Comparison of ENCODE assay signal across 20 cellular contexts in the genomic region with DNA sequence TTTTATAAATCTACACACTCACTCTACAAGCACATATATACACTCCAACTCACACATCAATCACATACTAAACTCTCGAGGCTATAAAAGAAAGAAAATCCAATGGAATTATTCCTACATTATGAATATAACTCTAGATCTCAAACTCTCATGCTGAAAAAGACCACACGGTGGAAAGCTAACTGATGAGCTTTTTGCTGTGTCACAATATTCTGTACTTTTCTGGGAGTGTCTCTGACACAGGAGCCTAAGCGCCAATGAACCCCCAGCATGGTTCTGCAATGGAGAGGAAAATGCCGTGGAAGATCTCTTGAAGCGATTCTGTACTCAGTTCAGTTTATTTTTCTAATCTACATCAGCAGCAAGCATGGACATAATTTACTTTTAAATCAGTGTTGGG.
DNase-seq lines count a peak whose midpoint lies in the region; ATAC-seq, FAIRE-seq and TF ChIP-seq lines count a peak whose summit lies in the region.
"Had no signal": no experiment of that assay in that cellular context is flagged by ENCODE, and none has a peak within 500 bp of the region (broad histone marks: within the 10 kb centered on the region; RNA-seq: fewer than 3 reads in every experiment).

No MANE protein-coding gene starts in this region.

- FAIRE-seq in astrocyte (lab: Jason Lieb, UNC): no peak
- no peak for FAIRE-seq in GM12892 (lab: Jason Lieb, UNC)
- FAIRE-seq: A549, G401.6, GM19239 had no signal

- H3K27ac ChIP-seq in ACC112 (ENCODE audit: low read depth, low read length): no peak overlapping the region
- no peak overlapping the region for H3K27ac ChIP-seq in astrocyte (ENCODE audit: low read depth, low read length)
- no peak overlapping the region for H3K27ac ChIP-seq in neural progenitor cell
- H3K27ac ChIP-seq: A549 had no signal

- H3K4me3 ChIP-seq in ACC112 (ENCODE audit: low read depth, low read length) (no peak overlapping the region), astrocyte (ENCODE audit: insufficient read depth, low read depth, low read length) (no peak overlapping the region), neural progenitor cell (no peak overlapping the region)
- H3K4me3 ChIP-seq: A549, GM23338 had no signal

- H3K4me1 ChIP-seq in ACC112 (ENCODE audit: control insufficient read depth, insufficient read depth, low read length, unreplicated experiment): peaks cover 13% of the 10 kb centered on the region
- peaks cover 34% of the 10 kb centered on the region for H3K4me1 ChIP-seq in astrocyte (ENCODE audit: insufficient read depth, low read length)
- H3K4me1 ChIP-seq in neural progenitor cell: no peaks in the 10 kb centered on the region
- H3K4me1 ChIP-seq: A549, Caco-2 had no signal

- H3K36me3 ChIP-seq in ACC112 (ENCODE audit: insufficient read depth, low read length) (no peaks in the 10 kb centered on the region), astrocyte (ENCODE audit: insufficient read depth, low read length) (no peaks in the 10 kb centered on the region), neural progenitor cell (no peaks in the 10 kb centered on the region)

- no peak for TF ChIP-seq POLR2A in GM12892 (IDR thresholded peaks at IDR 0.05; ENCODE audit: low read depth, low read length)

- DNase-seq in HFFc6: no peak
- no peak for DNase-seq in astrocyte (ENCODE audit: low read depth)
- no peak for DNase-seq in GM12892 (ENCODE audit: insufficient read length)
- DNase-seq in activated CD8-positive, alpha-beta memory T cell treated with anti-CD3 and anti-CD28 coated beads, Interleukin-2, amount 10 ng/mL, durations not matched to agents 7 days and 5 days: no peak
- no peak for DNase-seq in neural progenitor cell (ENCODE audit: low spot score)
- no peak for DNase-seq in NCI-H1694 treated with DMSO at 0.1 percent for 48 hours (lab: John Stamatoyannopoulos, UW)
- DNase-seq: 8988T; C1 segment of cervical spinal cord; Caco-2; CD4-positive, alpha-beta memory T cell; DMS153; DND-41; H9 had no signal

- H3K27ac Mint-ChIP-seq in HFFc6: peak overlapping the region; percentile 51; the same call in 1 of the 2 replicates
- H3K27ac Mint-ChIP-seq in astrocyte (ENCODE audit: unreplicated experiment): peak overlapping the region; percentile 51
- peak overlapping the region; percentile 9 to 69 (median 25) for H3K27ac Mint-ChIP-seq in nephron
- H3K27ac Mint-ChIP-seq in activated CD8-positive, alpha-beta memory T cell treated with anti-CD3 and anti-CD28 coated beads, Interleukin-2, amount 10 ng/mL, durations not matched to agents 7 days and 5 days: no peak overlapping the region
- H3K27ac Mint-ChIP-seq in neural progenitor cell: no peak overlapping the region
- H3K27ac Mint-ChIP-seq: CD4-positive, alpha-beta memory T cell; GM23338; H9 had no signal

- H3K27me3 Mint-ChIP-seq in HFFc6 (ENCODE audit: insufficient read depth) (no peaks in the 10 kb centered on the region), astrocyte (ENCODE audit: low read depth, unreplicated experiment) (no peaks in the 10 kb centered on the region), nephron (ENCODE audit: low read depth) (no peaks in the 10 kb centered on the region), neural progenitor cell (ENCODE audit: insufficient read depth, low read depth) (no peaks in the 10 kb centered on the region)
- H3K27me3 Mint-ChIP-seq in activated CD8-positive, alpha-beta memory T cell treated with anti-CD3 and anti-CD28 coated beads, Interleukin-2, amount 10 ng/mL, durations not matched to agents 7 days and 5 days: peaks cover 11% of the 10 kb centered on the region

- H3K4me3 Mint-ChIP-seq in HFFc6: no peak overlapping the region
- no peak overlapping the region for H3K4me3 Mint-ChIP-seq in astrocyte (ENCODE audit: unreplicated experiment)
- no peak overlapping the region for H3K4me3 Mint-ChIP-seq in nephron
- H3K4me3 Mint-ChIP-seq in activated CD8-positive, alpha-beta memory T cell treated with anti-CD3 and anti-CD28 coated beads, Interleukin-2, amount 10 ng/mL, durations not matched to agents 7 days and 5 days: no peak overlapping the region
- H3K4me3 Mint-ChIP-seq in neural progenitor cell: no peak overlapping the region
- H3K4me3 Mint-ChIP-seq: CD4-positive, alpha-beta memory T cell; GM23338; H9 had no signal

- no peaks in the 10 kb centered on the region for H3K79me2 ChIP-seq in ACC112 (ENCODE audit: control insufficient read depth, insufficient read depth, low read length, unreplicated experiment)
- H3K79me2 ChIP-seq in astrocyte (ENCODE audit: insufficient read depth, low read length): no peaks in the 10 kb centered on the region
- no peaks in the 10 kb centered on the region for H3K79me2 ChIP-seq in neural progenitor cell (ENCODE audit: low read depth)

- no peaks in the 10 kb centered on the region for H3K36me3 Mint-ChIP-seq in HFFc6 (ENCODE audit: low read depth)
- H3K36me3 Mint-ChIP-seq in astrocyte (ENCODE audit: low read depth, unreplicated experiment): no peaks in the 10 kb centered on the region
- H3K36me3 Mint-ChIP-seq in nephron (ENCODE audit: low read depth): no peaks in the 10 kb centered on the region
- no peaks in the 10 kb centered on the region for H3K36me3 Mint-ChIP-seq in activated CD8-positive, alpha-beta memory T cell treated with anti-CD3 and anti-CD28 coated beads, Interleukin-2, amount 10 ng/mL, durations not matched to agents 7 days and 5 days
- no peaks in the 10 kb centered on the region for H3K36me3 Mint-ChIP-seq in neural progenitor cell
- H3K36me3 Mint-ChIP-seq: CD4-positive, alpha-beta memory T cell had no signal

- ATAC-seq in activated CD8-positive, alpha-beta memory T cell treated with anti-CD3 and anti-CD28 coated beads, Interleukin-2, amount 10 ng/mL, durations not matched to agents 7 days and 5 days: no peak
- ATAC-seq: A549, GM23338, HCT116 had no signal

- TF ChIP-seq CTCF in HFFc6 (IDR thresholded peaks at IDR 0.05): no peak
- no peak for TF ChIP-seq CTCF in astrocyte (IDR thresholded peaks at IDR 0.05; ENCODE audit: insufficient read depth, low read depth, low read length)
- no peak for TF ChIP-seq CTCF in nephron (IDR thresholded peaks at IDR 0.05; ENCODE audit: unreplicated experiment in 3 of 3)
- no peak for TF ChIP-seq CTCF in neural progenitor cell (IDR thresholded peaks at IDR 0.05)

- H3K9me3 ChIP-seq in astrocyte (ENCODE audit: insufficient read depth, low read depth, low read length) (no peaks in the 10 kb centered on the region), neural progenitor cell (ENCODE audit: low read depth) (no peaks in the 10 kb centered on the region)
- H3K9me3 ChIP-seq: A549, Caco-2 had no signal

- H3K9me3 Mint-ChIP-seq in HFFc6 (no peaks in the 10 kb centered on the region), astrocyte (ENCODE audit: unreplicated experiment) (no peaks in the 10 kb centered on the region), nephron (no peaks in the 10 kb centered on the region), neural progenitor cell (no peaks in the 10 kb centered on the region)
- no peaks in the 10 kb centered on the region for H3K9me3 Mint-ChIP-seq in activated CD8-positive, alpha-beta memory T cell treated with anti-CD3 and anti-CD28 coated beads, Interleukin-2, amount 10 ng/mL, durations not matched to agents 7 days and 5 days (ENCODE audit: low read depth)
- H3K9me3 Mint-ChIP-seq: CD4-positive, alpha-beta memory T cell; GM23338; H9 had no signal

- H3F3A ChIP-seq in neural progenitor cell (ENCODE audit: low read depth): no peaks in the 10 kb centered on the region

- CTCF ChIA-PET in activated CD8-positive, alpha-beta memory T cell treated with anti-CD3 and anti-CD28 coated beads, Interleukin-2, amount 10 ng/mL, durations not matched to agents 7 days and 5 days (lab: Charles Lee): no interaction called here

- H3K4me1 Mint-ChIP-seq in HFFc6 (ENCODE audit: low read depth) (peaks cover 80% of the 10 kb centered on the region), astrocyte (ENCODE audit: low read depth, unreplicated experiment) (peaks cover 64% of the 10 kb centered on the region), nephron (peaks cover 59% of the 10 kb centered on the region), neural progenitor cell (peaks cover 11% of the 10 kb centered on the region)
- H3K4me1 Mint-ChIP-seq in activated CD8-positive, alpha-beta memory T cell treated with anti-CD3 and anti-CD28 coated beads, Interleukin-2, amount 10 ng/mL, durations not matched to agents 7 days and 5 days: peaks cover 5% of the 10 kb centered on the region
- H3K4me1 Mint-ChIP-seq: CD4-positive, alpha-beta memory T cell had no signal

- H3K27me3 ChIP-seq in ACC112 (ENCODE audit: insufficient read depth, low read length) (no peaks in the 10 kb centered on the region), astrocyte (ENCODE audit: insufficient read depth, low read length) (no peaks in the 10 kb centered on the region), neural progenitor cell (no peaks in the 10 kb centered on the region)

- H3K9ac ChIP-seq in astrocyte (ENCODE audit: low read length) (no peak overlapping the region), neural progenitor cell (no peak overlapping the region)

- H4K20me1 ChIP-seq in astrocyte (ENCODE audit: insufficient read depth, low read length) (no peaks in the 10 kb centered on the region), neural progenitor cell (ENCODE audit: low read depth) (no peaks in the 10 kb centered on the region)

- H3K4me2 ChIP-seq in astrocyte (ENCODE audit: low read length) (no peak overlapping the region), neural progenitor cell (no peak overlapping the region)
- H3K4me2 ChIP-seq: A549, GM23338 had no signal

- H2AFZ ChIP-seq in ACC112 (ENCODE audit: low read length, unreplicated experiment) (peak overlapping the region; percentile 24), astrocyte (ENCODE audit: low read depth, low read length) (no peak overlapping the region), neural progenitor cell (replicated peaks) (no peak overlapping the region)
- H2AFZ ChIP-seq: GM23338 had no signal

Comparison
In these comparisons a context has a peak if more than half of its experiments do, and no peak if none do; other contexts are left out.
1. H3K27ac Mint-ChIP-seq: peak in HFFc6 (single experiment), astrocyte (single experiment) and nephron (3 of 3); none in activated CD8-positive, alpha-beta memory T cell treated with anti-CD3 and anti-CD28 coated beads, Interleukin-2, amount 10 ng/mL, durations not matched to agents 7 days and 5 days (single experiment) and neural progenitor cell (single experiment).